Comparison of ENCODE assay signal across 8 cellular contexts in the genomic region with DNA sequence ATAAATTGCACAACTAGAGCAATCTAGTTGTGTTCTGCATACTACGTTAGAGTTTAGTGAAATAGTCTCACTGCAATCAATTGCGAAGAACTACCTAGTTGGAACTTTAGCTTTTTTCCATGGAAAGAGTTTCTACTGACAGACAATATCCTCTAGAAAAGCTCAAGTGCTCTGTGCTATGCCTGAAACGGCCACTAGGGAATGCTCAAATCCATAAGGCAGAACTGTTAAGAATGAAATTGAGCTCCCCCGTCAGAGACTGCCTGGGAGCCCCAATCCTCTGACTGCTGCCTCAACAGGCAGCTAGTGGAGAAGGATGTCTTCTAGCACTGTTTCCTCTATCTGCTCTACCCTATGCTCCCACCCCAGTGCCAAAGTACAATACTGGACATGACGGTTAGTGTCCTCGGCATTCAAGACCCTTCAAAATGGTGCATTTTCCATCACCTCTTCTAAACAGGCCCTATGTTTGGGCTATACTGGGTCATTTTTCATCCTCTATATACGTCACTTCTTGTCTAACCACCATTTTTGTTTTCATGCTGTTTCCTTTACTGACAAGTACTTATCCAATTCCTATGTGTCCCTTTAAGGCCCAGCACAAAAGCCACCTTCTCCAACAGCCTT. TPM values are rescaled to one million over a fixed set of nuclear protein-coding genes. Genes with fewer than 3 reads are reported as not detected.
DNase-seq lines count a peak whose midpoint lies in the region; ATAC-seq and TF ChIP-seq lines count a peak whose summit lies in the region.

No MANE protein-coding gene starts in this region.

- H3K27me3 ChIP-seq in suprapubic skin = no peaks in the 10 kb centered on the region

- no peak for TF ChIP-seq EP300 in suprapubic skin (IDR thresholded peaks at IDR 0.05)

- no peak overlapping the region for H3K27ac Mint-ChIP-seq in natural killer cell

- H3K27ac ChIP-seq in epithelial cell of prostate (no peak overlapping the region), suprapubic skin (no peak overlapping the region)

- TF ChIP-seq CTCF in AG09309 (IDR thresholded peaks at IDR 0.05; ENCODE audit: control insufficient read depth, insufficient read depth, low read depth, low read length, missing control alignments) (peak; percentile 77), natural killer cell (IDR thresholded peaks at IDR 0.05) (peak; percentile 49), suprapubic skin (IDR thresholded peaks at IDR 0.05) (peak; percentile 52 to 67)

- no peaks in the 10 kb centered on the region for H3K36me3 Mint-ChIP-seq in natural killer cell

- no peaks in the 10 kb centered on the region for H3K36me3 ChIP-seq in suprapubic skin

- intact Hi-C loops in natural killer cell (cut with micrococcal nuclease) = loop anchor here (2.0 kb wide), 1 partner anchor 126 kb away; a partner anchor contains a TSS

- ATAC-seq in GM18861 (IDR thresholded peaks at IDR 0.05; ENCODE audit: unreplicated experiment) (peak; percentile 96), HG03342 (IDR thresholded peaks at IDR 0.05; ENCODE audit: unreplicated experiment) (peak; percentile 89), natural killer cell (peak; percentile 67 to 88 (median 84))

- TF ChIP-seq POLR2A in suprapubic skin (IDR thresholded peaks at IDR 0.05) = no peak

- DNase-seq in AG09309 (ENCODE audit: low read depth) (peak; percentile 31), NCI-H526 treated with DMSO at 0.1 percent for 48 hours (lab: John Stamatoyannopoulos, UW) (peak; percentile 57), epithelial cell of prostate (ENCODE audit: low read depth, low spot score) (peak; percentile 6), natural killer cell (peak; percentile 16), suprapubic skin (ENCODE audit: low spot score in 2 of 2) (no peak)
- peak; percentile 3 to 19 for DNase-seq in activated CD8-positive, alpha-beta memory T cell treated with anti-CD3 and anti-CD28 coated beads for 1 hour (ENCODE audit: extremely low read depth in 1 of 2, low read depth in 1 of 2)

- H3K4me3 Mint-ChIP-seq in natural killer cell = no peak overlapping the region

- no peak overlapping the region for H3K4me3 ChIP-seq in AG09309 (ENCODE audit: control insufficient read depth, low read depth, low read length)
- no peak overlapping the region for H3K4me3 ChIP-seq in suprapubic skin

- H3K9me3 ChIP-seq in suprapubic skin = no peaks in the 10 kb centered on the region

- WGBS in suprapubic skin = 43% methylated on average over 7 of the region's 7 CpGs

- no peaks in the 10 kb centered on the region for H3K4me1 ChIP-seq in suprapubic skin

- peaks cover 6 to 13% of the 10 kb centered on the region in 2 donors for H3K4me1 Mint-ChIP-seq in natural killer cell

- H3K9me3 Mint-ChIP-seq in natural killer cell = no peaks in the 10 kb centered on the region

- peaks cover 0 to 30% of the 10 kb centered on the region in 2 donors for H3K27me3 Mint-ChIP-seq in natural killer cell (ENCODE audit: low read depth in 2 of 2)

RNA-seq across cellular contexts. Expression of a gene that starts 35.3 kb away (rescaled TPM):
- total RNA-seq in natural killer cell (not detected), suprapubic skin (under 1 TPM in 2 of 4 donors, not detected in 2; 0.34 to 0.36 TPM)

Comparison
In these comparisons a context has a peak if more than half of its experiments do, and no peak if none do; other contexts are left out.
1. DNase-seq: peak in AG09309 (single experiment), NCI-H526 treated with DMSO at 0.1 percent for 48 hours (single experiment), activated CD8-positive, alpha-beta memory T cell treated with anti-CD3 and anti-CD28 coated beads for 1 hour (2 of 2), epithelial cell of prostate (single experiment) and natural killer cell (single experiment); none in suprapubic skin (0 of 2).
2. Peak in every context shown above with its lines, with median percentiles within 50 percentile points of each other: CTCF ChIP-seq and ATAC-seq.